In genomic region chr9:1458503-1458902, GRCh38 we compare ENCODE assay signal across 10 cellular contexts.
A peak's percentile ranks its signal among the peaks of the same experiment; 100 is the strongest.
DNase-seq lines count a peak whose midpoint lies in the region; ATAC-seq and TF ChIP-seq lines count a peak whose summit lies in the region.
"Had no signal": no experiment of that assay in that cellular context is flagged by ENCODE, and none has a peak within 500 bp of the region (broad histone marks: within the 10 kb centered on the region; RNA-seq: fewer than 3 reads in every experiment).

No MANE protein-coding gene starts in this region.

- TF ChIP-seq CTCF in AG10803 (conservative IDR thresholded peaks at IDR 0.05; ENCODE audit: low read length) (no peak), PC-3 (conservative IDR thresholded peaks at IDR 0.05; ENCODE audit: low read depth, low read length) (no peak), foreskin fibroblast (IDR thresholded peaks at IDR 0.05; ENCODE audit: low read depth, low read length) (no peak), osteoblast (IDR thresholded peaks at IDR 0.05; ENCODE audit: extremely low read depth, low read depth, low read length) (no peak)

- peaks cover 3 to 12% of the 10 kb centered on the region in 2 donors for H3K27me3 Mint-ChIP-seq in CD8-positive, alpha-beta memory T cell

- no peaks in the 10 kb centered on the region for H4K20me1 ChIP-seq in PC-3 (ENCODE audit: low read length)
- no peaks in the 10 kb centered on the region for H4K20me1 ChIP-seq in osteoblast (ENCODE audit: insufficient read depth, low read length)

- no peaks in the 10 kb centered on the region for H3K27me3 ChIP-seq in PC-3 (ENCODE audit: low read length)
- no peaks in the 10 kb centered on the region for H3K27me3 ChIP-seq in CD8-positive, alpha-beta memory T cell (ENCODE audit: insufficient read depth, low read length, poor library complexity, severe bottlenecking)
- no peaks in the 10 kb centered on the region for H3K27me3 ChIP-seq in osteoblast (ENCODE audit: insufficient read depth, low read length)

- no peaks in the 10 kb centered on the region for H3K79me2 ChIP-seq in PC-3 (ENCODE audit: low read length)
- no peaks in the 10 kb centered on the region for H3K79me2 ChIP-seq in osteoblast (ENCODE audit: insufficient read depth, low read length)

- no peak overlapping the region for H3K4me3 ChIP-seq in AG10803 (ENCODE audit: low read length)
- no peak overlapping the region for H3K4me3 ChIP-seq in PC-3 (ENCODE audit: low read length)
- H3K4me3 ChIP-seq in foreskin fibroblast (ENCODE audit: low read depth in 1 of 2, low read length in 2 of 2), result no peak overlapping the region
- no peak overlapping the region for H3K4me3 ChIP-seq in CD8-positive, alpha-beta memory T cell (ENCODE audit: low read length)
- H3K4me3 ChIP-seq in osteoblast (ENCODE audit: insufficient read depth, low read length), result no peak overlapping the region

- no peaks in the 10 kb centered on the region for H3K9me2 ChIP-seq in PC-3 (replicated peaks; ENCODE audit: low read length)

- H2AFZ ChIP-seq in PC-3 (ENCODE audit: low read length), result no peak overlapping the region
- no peak overlapping the region for H2AFZ ChIP-seq in osteoblast (ENCODE audit: low read length)

- POLR2A ChIA-PET in PC-3 (lab: Charles Lee; ENCODE audit: unreplicated experiment), result no interaction called here
- POLR2A ChIA-PET in CD8-positive, alpha-beta memory T cell (lab: Charles Lee), result no interaction called here

- no peaks in the 10 kb centered on the region for H3F3A ChIP-seq in PC-3 (ENCODE audit: low read length, unreplicated experiment)

- BruUV-seq in PC-3 (replicated peaks; lab: Mats Ljungman, UMichigan), result no TSS peak

- H3K4me1 ChIP-seq in PC-3 (ENCODE audit: insufficient read depth, low read length) (peaks cover 19% of the 10 kb centered on the region), osteoblast (ENCODE audit: insufficient read depth, low read length) (no peaks in the 10 kb centered on the region)
- H3K4me1 ChIP-seq in CD8-positive, alpha-beta memory T cell (ENCODE audit: insufficient read depth, low read length), result no peaks in the 10 kb centered on the region

- ATAC-seq in HG02610 (IDR thresholded peaks at IDR 0.05; ENCODE audit: unreplicated experiment) (peak; percentile 52), PC-3 (peak; percentile 77)

- no peaks in the 10 kb centered on the region for H3K36me3 Mint-ChIP-seq in CD8-positive, alpha-beta memory T cell

- DNase-seq in AG10803 (ENCODE audit: low read depth), result peak; percentile 82
- peak; percentile 91 for DNase-seq in PC-3
- DNase-seq in foreskin fibroblast, result peak; percentile 37 to 74
- DNase-seq in CD8-positive, alpha-beta memory T cell, result no peak
- no peak for DNase-seq in osteoblast (ENCODE audit: insufficient read length, low spot score, missing footprints)
- DNase-seq in AML-193 (lab: John Stamatoyannopoulos, UW), result no peak
- no peak for DNase-seq in medulla oblongata (ENCODE audit: extremely low spot score)
- DNase-seq: DND-41; stimulated activated CD4-positive, alpha-beta T cell treated with anti-CD3 and anti-CD28 coated beads, Interleukin-4, amount 100 ng/mL, for 1 hour had no signal

- no peak overlapping the region for H3K27ac Mint-ChIP-seq in CD8-positive, alpha-beta memory T cell

- H3K4me2 ChIP-seq in PC-3 (ENCODE audit: low read length) (peak overlapping the region; percentile 24; the same call in 1 of the 2 replicates), osteoblast (ENCODE audit: insufficient read depth, low read length) (no peak overlapping the region)

- H3K9ac ChIP-seq in PC-3 (ENCODE audit: low read length), result no peak overlapping the region

- intact Hi-C loops in PC-3 (cut with micrococcal nuclease), result no loop called here

- no peaks in the 10 kb centered on the region for H3K9me3 Mint-ChIP-seq in CD8-positive, alpha-beta memory T cell

- H3K27ac ChIP-seq in PC-3 (ENCODE audit: low read length) (peak overlapping the region; percentile 52), osteoblast (ENCODE audit: low read depth, low read length) (no peak overlapping the region)
- H3K27ac ChIP-seq in CD8-positive, alpha-beta memory T cell (ENCODE audit: low read depth, low read length), result no peak overlapping the region

- H3K4me1 Mint-ChIP-seq in CD8-positive, alpha-beta memory T cell, result no peaks in the 10 kb centered on the region

- CTCF ChIA-PET in PC-3 (lab: Charles Lee), result interaction anchor here (0.6 kb wide), 1 partner anchor 647 kb away, joined by 4 read pairs; no protein-coding TSS in a partner anchor
- CTCF ChIA-PET in CD8-positive, alpha-beta memory T cell (lab: Charles Lee), result no interaction called here

- H3K9me3 ChIP-seq in PC-3 (ENCODE audit: low read length) (no peaks in the 10 kb centered on the region), osteoblast (ENCODE audit: low read depth, low read length) (no peaks in the 10 kb centered on the region)
- H3K9me3 ChIP-seq in CD8-positive, alpha-beta memory T cell (ENCODE audit: low read length), result no peaks in the 10 kb centered on the region

- H3K4me3 Mint-ChIP-seq in CD8-positive, alpha-beta memory T cell, result no peak overlapping the region

- H3K36me3 ChIP-seq in PC-3 (ENCODE audit: low read depth, low read length), result no peaks in the 10 kb centered on the region
- no peaks in the 10 kb centered on the region for H3K36me3 ChIP-seq in CD8-positive, alpha-beta memory T cell (ENCODE audit: insufficient read depth, low read length)
- no peaks in the 10 kb centered on the region for H3K36me3 ChIP-seq in osteoblast (ENCODE audit: insufficient read depth, low read length)

Comparison
In these comparisons a context has a peak if more than half of its experiments do, and no peak if none do; other contexts are left out.
1. DNase-seq: peak in AG10803 (single experiment), PC-3 (single experiment) and foreskin fibroblast (2 of 2); none in CD8-positive, alpha-beta memory T cell (0 of 5), osteoblast (single experiment), AML-193 (0 of 2) and medulla oblongata (single experiment).